Comparison of ENCODE assay signal across 20 cellular contexts in genomic region chr4:122672091-122672490, GRCh38. TPM values are rescaled to one million over a fixed set of nuclear protein-coding genes. Genes with fewer than 3 reads are reported as not detected.
"Had no signal": no experiment of that assay in that cellular context is flagged by ENCODE, and none has a peak within 500 bp of the region (broad histone marks: within the 10 kb centered on the region; RNA-seq: fewer than 3 reads in every experiment).

No MANE protein-coding gene starts in this region.

- H3K27ac ChIP-seq: colonic mucosa, lower lobe of right lung, right lobe of liver, spleen, transverse colon had no signal

- H3K4me1 Mint-ChIP-seq: stimulated activated naive B cell treated with anti-CD40 and anti-IgM and Interleukin-4, amounts not matched to agents 10 μg/mL and 1 μg/mL and 100 μg/mL, for 72 hours had no signal

- H3K27ac Mint-ChIP-seq: progenitor cell of endocrine pancreas; stimulated activated naive B cell treated with anti-CD40 and anti-IgM and Interleukin-4, amounts not matched to agents 10 μg/mL and 1 μg/mL and 100 μg/mL, for 72 hours had no signal

- H3K9me3 ChIP-seq: colonic mucosa, lower lobe of right lung, right lobe of liver, spleen, transverse colon had no signal

- ATAC-seq: left cardiac atrium; lower lobe of right lung; naive thymus-derived CD4-positive, alpha-beta T cell; right lobe of liver; stimulated activated naive B cell treated with anti-CD40 and anti-IgM and Interleukin-4, amounts not matched to agents 10 μg/mL and 1 μg/mL and 100 μg/mL, for 72 hours had no signal

- H3K4me3 Mint-ChIP-seq: naive thymus-derived CD4-positive, alpha-beta T cell; stimulated activated naive B cell treated with anti-CD40 and anti-IgM and Interleukin-4, amounts not matched to agents 10 μg/mL and 1 μg/mL and 100 μg/mL, for 72 hours had no signal

- H3K36me3 ChIP-seq: colonic mucosa, lower lobe of right lung, right lobe of liver, spleen, transverse colon had no signal

- H3K36me3 Mint-ChIP-seq: stimulated activated naive B cell treated with anti-CD40 and anti-IgM and Interleukin-4, amounts not matched to agents 10 μg/mL and 1 μg/mL and 100 μg/mL, for 72 hours had no signal

- H3K4me1 ChIP-seq: colonic mucosa, lower lobe of right lung, right lobe of liver, spleen had no signal

- H3K27me3 ChIP-seq: colonic mucosa, right lobe of liver, spleen, transverse colon had no signal

- DNase-seq: activated gamma-delta T cell treated with Interleukin-2 at 50 U/mL for 16 hours; colonic mucosa; effector CD8-positive, alpha-beta T cell; left cardiac atrium; lower lobe of right lung; naive thymus-derived CD4-positive, alpha-beta T cell; nucleus accumbens; right lobe of liver; SIG-M5; spleen; stimulated activated CD4-positive, alpha-beta T cell treated with anti-CD3 and anti-CD28 coated beads, Interleukin-1b, Interleukin-23, amount 100 ng/mL, for 48 hours; stimulated activated naive B cell treated with anti-CD40 and anti-IgM and Interleukin-4, amounts not matched to agents 10 μg/mL and 1 μg/mL and 100 μg/mL, for 72 hours; T1000; transverse colon had no signal

- H3K9me3 Mint-ChIP-seq: stimulated activated naive B cell treated with anti-CD40 and anti-IgM and Interleukin-4, amounts not matched to agents 10 μg/mL and 1 μg/mL and 100 μg/mL, for 72 hours had no signal

- H3K4me3 ChIP-seq: colonic mucosa, lower lobe of right lung, right lobe of liver, spleen, transverse colon had no signal

RNA-seq across cellular contexts. Expression of gene IL21, which starts 51.2 kb away (rescaled TPM):
- total RNA-seq: cardiac septum, colonic mucosa, epithelial cell of proximal tubule, glomerular endothelial cell, left cardiac atrium, lower lobe of right lung, mononuclear cell, progenitor cell of endocrine pancreas, right lobe of liver, subcutaneous adipose tissue had no signal
- polyA plus RNA-seq: naive thymus-derived CD4-positive, alpha-beta T cell had no signal
